Comparison of ENCODE assay signal across 9 cellular contexts in the genomic region with DNA sequence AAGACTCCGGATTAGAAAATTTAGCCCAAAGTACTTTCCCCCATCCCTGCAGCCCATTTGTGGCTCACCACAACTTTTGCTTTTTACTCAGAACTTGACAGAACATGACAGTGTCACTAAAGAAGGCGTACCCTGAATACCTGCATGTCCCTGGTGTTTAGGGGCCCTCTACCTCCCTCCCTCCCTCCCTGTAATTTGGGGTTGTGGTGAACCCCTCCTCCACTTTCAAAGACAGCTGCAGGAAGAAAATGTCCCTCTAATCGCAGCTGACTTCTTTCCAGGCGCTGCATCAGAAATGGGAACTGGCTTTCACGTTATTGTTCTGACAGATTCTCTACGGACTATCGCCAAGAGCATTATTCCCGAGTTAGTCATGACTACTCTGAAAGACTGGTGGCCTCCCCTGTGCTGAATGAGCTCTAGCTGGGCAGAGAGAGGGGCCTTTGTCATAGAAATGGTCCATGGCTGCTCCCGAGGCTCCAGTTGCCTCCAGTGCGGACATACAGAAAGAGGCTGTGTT.
A peak's percentile ranks its signal among the peaks of the same experiment; 100 is the strongest.
DNase-seq lines count a peak whose midpoint lies in the region; ATAC-seq and TF ChIP-seq lines count a peak whose summit lies in the region.
"Had no signal": no experiment of that assay in that cellular context is flagged by ENCODE, and none has a peak within 500 bp of the region (broad histone marks: within the 10 kb centered on the region; RNA-seq: fewer than 3 reads in every experiment).

No MANE protein-coding gene starts in this region.

- no peak overlapping the region for H3K27ac Mint-ChIP-seq in activated CD4-positive, alpha-beta T cell treated with anti-CD3 and anti-CD28 coated beads, Interleukin-2, amount 10 ng/mL, durations not matched to agents 7 days and 5 days
- no peak overlapping the region for H3K27ac Mint-ChIP-seq in dendritic cell treated with granulocyte-macrophage colony-stimulating factor and Interleukin-4, amounts not matched to agents 40 ng/mL and 50 ng/mL, for 4 days
- H3K27ac Mint-ChIP-seq in stimulated activated memory B cell treated with anti-CD40 and anti-IgM and Interleukin-4, amounts not matched to agents 10 μg/mL and 1 μg/mL and 100 μg/mL, for 72 hours, result no peak overlapping the region
- no peak overlapping the region for H3K27ac Mint-ChIP-seq in natural killer cell

- 55 to 70% methylated on average over 10 of the region's 10 CpGs for WGBS in lower leg skin, 2 donors

- peaks cover 55% of the 10 kb centered on the region for H3K4me1 Mint-ChIP-seq in activated CD4-positive, alpha-beta T cell treated with anti-CD3 and anti-CD28 coated beads, Interleukin-2, amount 10 ng/mL, durations not matched to agents 7 days and 5 days
- peaks cover 5% of the 10 kb centered on the region for H3K4me1 Mint-ChIP-seq in dendritic cell treated with granulocyte-macrophage colony-stimulating factor and Interleukin-4, amounts not matched to agents 40 ng/mL and 50 ng/mL, for 4 days (ENCODE audit: low read depth)
- H3K4me1 Mint-ChIP-seq in stimulated activated memory B cell treated with anti-CD40 and anti-IgM and Interleukin-4, amounts not matched to agents 10 μg/mL and 1 μg/mL and 100 μg/mL, for 72 hours, result peaks cover 15% of the 10 kb centered on the region
- peaks cover 9 to 17% of the 10 kb centered on the region in 2 donors for H3K4me1 Mint-ChIP-seq in natural killer cell

- POLR2A ChIA-PET in activated CD4-positive, alpha-beta T cell treated with anti-CD3 and anti-CD28 coated beads, Interleukin-2, amount 10 ng/mL, durations not matched to agents 7 days and 5 days (lab: Charles Lee), result no interaction called here

- no peaks in the 10 kb centered on the region for H3K27me3 Mint-ChIP-seq in activated CD4-positive, alpha-beta T cell treated with anti-CD3 and anti-CD28 coated beads, Interleukin-2, amount 10 ng/mL, durations not matched to agents 7 days and 5 days
- H3K27me3 Mint-ChIP-seq in dendritic cell treated with granulocyte-macrophage colony-stimulating factor and Interleukin-4, amounts not matched to agents 40 ng/mL and 50 ng/mL, for 4 days, result no peaks in the 10 kb centered on the region
- no peaks in the 10 kb centered on the region for H3K27me3 Mint-ChIP-seq in stimulated activated memory B cell treated with anti-CD40 and anti-IgM and Interleukin-4, amounts not matched to agents 10 μg/mL and 1 μg/mL and 100 μg/mL, for 72 hours
- H3K27me3 Mint-ChIP-seq in natural killer cell (ENCODE audit: low read depth in 2 of 2), result no peaks in the 10 kb centered on the region

- no peak for TF ChIP-seq POLR2A in lower leg skin (IDR thresholded peaks at IDR 0.05)

- H3K36me3 Mint-ChIP-seq in activated CD4-positive, alpha-beta T cell treated with anti-CD3 and anti-CD28 coated beads, Interleukin-2, amount 10 ng/mL, durations not matched to agents 7 days and 5 days (ENCODE audit: low read depth), result peaks cover 30% of the 10 kb centered on the region
- no peaks in the 10 kb centered on the region for H3K36me3 Mint-ChIP-seq in dendritic cell treated with granulocyte-macrophage colony-stimulating factor and Interleukin-4, amounts not matched to agents 40 ng/mL and 50 ng/mL, for 4 days (ENCODE audit: low read depth)
- H3K36me3 Mint-ChIP-seq in stimulated activated memory B cell treated with anti-CD40 and anti-IgM and Interleukin-4, amounts not matched to agents 10 μg/mL and 1 μg/mL and 100 μg/mL, for 72 hours, result no peaks in the 10 kb centered on the region
- no peaks in the 10 kb centered on the region for H3K36me3 Mint-ChIP-seq in natural killer cell

- no peak overlapping the region for H3K4me3 ChIP-seq in lower leg skin (ENCODE audit: low read depth, poor library complexity, severe bottlenecking)

- no peak for TF ChIP-seq CTCF in lower leg skin (IDR thresholded peaks at IDR 0.05)
- TF ChIP-seq CTCF in natural killer cell (IDR thresholded peaks at IDR 0.05), result no peak

- no peaks in the 10 kb centered on the region for H3K9me3 Mint-ChIP-seq in activated CD4-positive, alpha-beta T cell treated with anti-CD3 and anti-CD28 coated beads, Interleukin-2, amount 10 ng/mL, durations not matched to agents 7 days and 5 days
- H3K9me3 Mint-ChIP-seq in dendritic cell treated with granulocyte-macrophage colony-stimulating factor and Interleukin-4, amounts not matched to agents 40 ng/mL and 50 ng/mL, for 4 days, result no peaks in the 10 kb centered on the region
- no peaks in the 10 kb centered on the region for H3K9me3 Mint-ChIP-seq in stimulated activated memory B cell treated with anti-CD40 and anti-IgM and Interleukin-4, amounts not matched to agents 10 μg/mL and 1 μg/mL and 100 μg/mL, for 72 hours
- no peaks in the 10 kb centered on the region for H3K9me3 Mint-ChIP-seq in natural killer cell

- peak; percentile 35 for DNase-seq in activated CD4-positive, alpha-beta T cell treated with anti-CD3 and anti-CD28 coated beads, Interleukin-2, amount 10 ng/mL, durations not matched to agents 7 days and 5 days
- no peak for DNase-seq in activated CD4-positive, alpha-beta T cell treated with anti-CD3 and anti-CD28 coated beads for 4 hours
- no peak for DNase-seq in lower leg skin (ENCODE audit: low spot score in 2 of 2)
- DNase-seq in natural killer cell, result no peak
- DNase-seq in HK-2 (ENCODE audit: unreplicated experiment), result no peak
- DNase-seq: NCI-H82 had no signal

- CTCF ChIA-PET in activated CD4-positive, alpha-beta T cell treated with anti-CD3 and anti-CD28 coated beads, Interleukin-2, amount 10 ng/mL, durations not matched to agents 7 days and 5 days (lab: Charles Lee), result interaction anchor here (1.5 to 1.6 kb wide), 2 partner anchors 11 to 23 kb away, joined by 4 read pairs; no protein-coding TSS in a partner anchor

- intact Hi-C loops in dendritic cell treated with granulocyte-macrophage colony-stimulating factor and Interleukin-4, amounts not matched to agents 40 ng/mL and 50 ng/mL, for 4 days (cut with micrococcal nuclease), result no loop called here
- intact Hi-C loops in lower leg skin (cut with DNase I; ENCODE audit: low total_unique reads), result no loop called here
- intact Hi-C loops in natural killer cell (cut with micrococcal nuclease), result no loop called here

- ATAC-seq in HG03520 (IDR thresholded peaks at IDR 0.05; ENCODE audit: unreplicated experiment) (peak; percentile 61), natural killer cell (no peak)
- ATAC-seq in stimulated activated memory B cell treated with anti-CD40 and anti-IgM and Interleukin-4, amounts not matched to agents 10 μg/mL and 1 μg/mL and 100 μg/mL, for 72 hours, result peak; percentile 86

- no peak overlapping the region for H3K4me3 Mint-ChIP-seq in activated CD4-positive, alpha-beta T cell treated with anti-CD3 and anti-CD28 coated beads, Interleukin-2, amount 10 ng/mL, durations not matched to agents 7 days and 5 days
- H3K4me3 Mint-ChIP-seq in dendritic cell treated with granulocyte-macrophage colony-stimulating factor and Interleukin-4, amounts not matched to agents 40 ng/mL and 50 ng/mL, for 4 days, result peak overlapping the region; percentile 57
- no peak overlapping the region for H3K4me3 Mint-ChIP-seq in stimulated activated memory B cell treated with anti-CD40 and anti-IgM and Interleukin-4, amounts not matched to agents 10 μg/mL and 1 μg/mL and 100 μg/mL, for 72 hours
- H3K4me3 Mint-ChIP-seq in natural killer cell, result no peak overlapping the region

Comparison
In these comparisons a context has a peak if more than half of its experiments do, and no peak if none do; other contexts are left out.
1. ATAC-seq: peak in HG03520 (single experiment) and stimulated activated memory B cell treated with anti-CD40 and anti-IgM and Interleukin-4, amounts not matched to agents 10 μg/mL and 1 μg/mL and 100 μg/mL, for 72 hours (single experiment); none in natural killer cell (0 of 3).